ENCODE assay signal across 13 cellular contexts in the genomic region with DNA sequence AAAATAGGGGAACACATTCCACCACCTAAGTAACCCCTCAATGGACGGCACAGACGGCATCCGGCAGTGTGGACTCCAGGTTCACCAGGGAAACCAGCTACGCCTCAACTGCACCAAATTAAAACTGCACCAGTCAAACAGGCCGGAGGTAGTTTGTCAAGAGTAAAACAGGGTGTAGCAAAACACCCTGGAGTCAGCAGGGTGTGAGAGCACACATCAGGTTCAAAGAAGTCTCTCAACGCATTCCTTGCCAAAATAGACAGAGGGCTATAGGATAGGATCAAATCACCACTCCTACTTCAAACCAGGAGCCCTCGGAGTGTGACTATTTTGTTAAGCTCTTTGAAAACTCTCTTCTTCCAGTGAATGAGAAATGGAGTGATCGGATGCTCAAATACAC.
DNase-seq lines count a peak whose midpoint lies in the region; ATAC-seq and TF ChIP-seq lines count a peak whose summit lies in the region.
"Had no signal": no experiment of that assay in that cellular context is flagged by ENCODE, and none has a peak within 500 bp of the region (broad histone marks: within the 10 kb centered on the region; RNA-seq: fewer than 3 reads in every experiment).

No MANE protein-coding gene starts in this region.

- no peak overlapping the region for H3K56ac ChIP-seq in IMR-90 (ENCODE audit: extremely low read depth, insufficient read depth, low read length)

- peaks cover 8 to 38% of the 10 kb centered on the region in 2 experiments for H3K79me1 ChIP-seq in IMR-90 (ENCODE audit: low read depth in 1 of 2, low read length in 2 of 2)

- H3K9me3 Mint-ChIP-seq in nephron progenitor cell, result no peaks in the 10 kb centered on the region
- H3K9me3 Mint-ChIP-seq: CD4-positive, alpha-beta T cell had no signal

- dilution Hi-C loops in IMR-90 (cut with HindIII; ENCODE audit: low sequenced_read_pairs, unreplicated experiment), result no loop called here

- WGBS in IMR-90 (ENCODE audit: extremely low coverage in 2 of 2, insufficient read length in 1 of 2), 2 experiments, result no CpG with 5 or more reads among the region's 8 CpGs

- H3K4me1 Mint-ChIP-seq in nephron progenitor cell, result peaks cover 38% of the 10 kb centered on the region
- H3K4me1 Mint-ChIP-seq: B cell had no signal

- peak overlapping the region; percentile 68 for H3K27ac Mint-ChIP-seq in nephron progenitor cell
- H3K27ac Mint-ChIP-seq: B cell; CD4-positive, alpha-beta T cell had no signal

- H3K4me3 ChIP-seq in IMR-90 (ENCODE audit: insufficient read depth, low read depth, low read length), result no peak overlapping the region

- H4K20me1 ChIP-seq in IMR-90 (ENCODE audit: insufficient read depth, low read length), result peaks cover 8% of the 10 kb centered on the region; the same call in 1 of the 2 replicates

- no peak overlapping the region for H3K4me2 ChIP-seq in IMR-90 (ENCODE audit: low read depth, low read length)

- H3K9me1 ChIP-seq in IMR-90 (ENCODE audit: insufficient read depth, low read length), result peaks cover 9% of the 10 kb centered on the region; the same call in 1 of the 2 replicates

- H3K14ac ChIP-seq in IMR-90 (replicated peaks; ENCODE audit: low read depth, low read length), result no peak overlapping the region

- no peak overlapping the region for H2AFZ ChIP-seq in IMR-90 (replicated peaks; ENCODE audit: low read length, poor library complexity)

- H3K9me3 ChIP-seq in IMR-90 (ENCODE audit: control insufficient read depth, insufficient read depth, low read length), result no peaks in the 10 kb centered on the region

- no peaks in the 10 kb centered on the region for H3K27me3 ChIP-seq in IMR-90 (ENCODE audit: control insufficient read depth, insufficient read depth, low read length)

- H3K23ac ChIP-seq in IMR-90 (ENCODE audit: low read depth, low read length), result no peak overlapping the region

- H3K9ac ChIP-seq in IMR-90 (ENCODE audit: low read depth, low read length), result no peak overlapping the region

- BruUV-seq in IMR-90 (replicated peaks; lab: Mats Ljungman, UMichigan), result no TSS peak

- no peak overlapping the region for H3K18ac ChIP-seq in IMR-90 (ENCODE audit: low read depth, low read length)

- CTCF ChIA-PET in IMR-90 (lab: Yijun Ruan, JAX), result no interaction called here

- no peaks in the 10 kb centered on the region for H3K36me3 Mint-ChIP-seq in nephron progenitor cell (ENCODE audit: low read depth)

- no peak overlapping the region for H3K4ac ChIP-seq in IMR-90 (ENCODE audit: low read depth, low read length)

- no peak overlapping the region for H2BK20ac ChIP-seq in IMR-90 (ENCODE audit: low read depth, low read length)

- no peak for TF ChIP-seq POLR2A in IMR-90 (IDR thresholded peaks at IDR 0.05; ENCODE audit: low read depth, low read length)

- H2BK15ac ChIP-seq in IMR-90 (ENCODE audit: low read depth, low read length), result no peak overlapping the region

- H3K27me3 Mint-ChIP-seq in nephron progenitor cell (ENCODE audit: low read depth, poor library complexity), result peaks cover 3% of the 10 kb centered on the region
- H3K27me3 Mint-ChIP-seq: B cell; CD4-positive, alpha-beta T cell had no signal

- ATAC-seq in IMR-90 (ENCODE audit: low read depth) (no peak), esophagus mucosa (peak; percentile 90), GM19035 (IDR thresholded peaks at IDR 0.05; ENCODE audit: unreplicated experiment) (no peak)
- ATAC-seq: HepG2 had no signal

- POLR2A ChIA-PET in IMR-90 (lab: Charles Lee; ENCODE audit: unreplicated experiment), result interaction anchor here (0.5 kb wide), 1 partner anchor 257 kb away, joined by 3 read pairs; no protein-coding TSS in a partner anchor

- H4K8ac ChIP-seq in IMR-90 (ENCODE audit: low read depth in 2 of 2, low read length in 2 of 2), result no peak overlapping the region

- peak overlapping the region; percentile 48 for H2AK9ac ChIP-seq in IMR-90 (replicated peaks; ENCODE audit: low read depth, low read length, poor library complexity)

- H3K27ac ChIP-seq in IMR-90 (ENCODE audit: insufficient read depth, low read length), result no peak overlapping the region

- in situ Hi-C loops in IMR-90 (cut with MboI; ENCODE audit: low sequenced_read_pairs), result loop anchor here (10.0 kb wide), 1 partner anchor 536 kb away; no protein-coding TSS in a partner anchor

- H3K36me3 ChIP-seq in IMR-90 (ENCODE audit: control insufficient read depth, insufficient read depth, low read length), result no peaks in the 10 kb centered on the region

- H3K4me3 Mint-ChIP-seq in nephron progenitor cell, result peak overlapping the region; percentile 31
- H3K4me3 Mint-ChIP-seq: B cell; CD4-positive, alpha-beta T cell had no signal

- intact Hi-C loops in IMR-90 (cut with micrococcal nuclease), result no loop called here
- intact Hi-C loops in posterior vena cava (cut with DNase I), result no loop called here
- intact Hi-C loops in head of caudate nucleus (cut with DNase I), result no loop called here

- DNase-seq in IMR-90, result no peak
- no peak for DNase-seq in nephron progenitor cell
- no peak for DNase-seq in posterior vena cava (ENCODE audit: low spot score)
- no peak for DNase-seq in head of caudate nucleus
- DNase-seq in HUDEP-2 (lab: John Stamatoyannopoulos, UW; ENCODE audit: unreplicated experiment in 76 of 76), result no peak
- DNase-seq: C1 segment of cervical spinal cord; Calu3; CD4-positive, alpha-beta T cell; DMS 273 treated with DMSO at 0.1 percent for 48 hours had no signal

- no peak overlapping the region for H4K91ac ChIP-seq in IMR-90 (ENCODE audit: insufficient read depth, low read depth, low read length)

- H3K4me1 ChIP-seq in IMR-90 (ENCODE audit: control insufficient read depth, insufficient read depth, low read length), result no peaks in the 10 kb centered on the region

- H2BK5ac ChIP-seq in IMR-90 (ENCODE audit: low read depth, low read length, poor library complexity, severe bottlenecking), result no peak overlapping the region

- H2BK120ac ChIP-seq in IMR-90 (ENCODE audit: low read depth, low read length), result no peak overlapping the region

- no peak overlapping the region for H2AK5ac ChIP-seq in IMR-90 (ENCODE audit: low read depth, low read length)

- no peak for TF ChIP-seq RAD21 in IMR-90 (IDR thresholded peaks at IDR 0.05; ENCODE audit: low read length)

- TF ChIP-seq CTCF in IMR-90 (conservative IDR thresholded peaks at IDR 0.05; ENCODE audit: low read depth, low read length), result no peak
- no peak for TF ChIP-seq CTCF in nephron progenitor cell (IDR thresholded peaks at IDR 0.05)

- H4K5ac ChIP-seq in IMR-90 (ENCODE audit: low read depth, low read length), result no peak overlapping the region

TF ChIP-seq in IMR-90, 13 proteins besides CTCF, POLR2A, EP300 and RAD21:
- TF ChIP-seq RFX5 (IDR thresholded peaks at IDR 0.05; ENCODE audit: low read depth, low read length), result no peak
- TF ChIP-seq, protein P1, sequence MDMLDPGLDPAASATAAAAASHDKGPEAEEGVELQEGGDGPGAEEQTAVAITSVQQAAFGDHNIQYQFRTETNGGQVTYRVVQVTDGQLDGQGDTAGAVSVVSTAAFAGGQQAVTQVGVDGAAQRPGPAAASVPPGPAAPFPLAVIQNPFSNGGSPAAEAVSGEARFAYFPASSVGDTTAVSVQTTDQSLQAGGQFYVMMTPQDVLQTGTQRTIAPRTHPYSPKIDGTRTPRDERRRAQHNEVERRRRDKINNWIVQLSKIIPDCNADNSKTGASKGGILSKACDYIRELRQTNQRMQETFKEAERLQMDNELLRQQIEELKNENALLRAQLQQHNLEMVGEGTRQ (IDR thresholded peaks at IDR 0.05; ENCODE audit: low read depth, low read length), result no peak
- TF ChIP-seq RCOR1 (IDR thresholded peaks at IDR 0.05; ENCODE audit: insufficient replicate concordance, low read length), result no peak
- no peak for TF ChIP-seq CHD1 (IDR thresholded peaks at IDR 0.05; ENCODE audit: low read depth, low read length)
- TF ChIP-seq MXI1 (IDR thresholded peaks at IDR 0.05; ENCODE audit: borderline replicate concordance, low read depth, low read length), result no peak
- no peak for TF ChIP-seq MAZ (IDR thresholded peaks at IDR 0.05; ENCODE audit: borderline replicate concordance, low read depth, low read length)
- TF ChIP-seq BHLHE40 (IDR thresholded peaks at IDR 0.05; ENCODE audit: low read depth, low read length), result no peak
- no peak for TF ChIP-seq NFE2L2 (IDR thresholded peaks at IDR 0.05; ENCODE audit: low read depth, low read length)
- TF ChIP-seq FOS (IDR thresholded peaks at IDR 0.05; ENCODE audit: low read depth, low read length), result no peak
